8 cellular contexts compared by ENCODE assay signal in the genomic region with DNA sequence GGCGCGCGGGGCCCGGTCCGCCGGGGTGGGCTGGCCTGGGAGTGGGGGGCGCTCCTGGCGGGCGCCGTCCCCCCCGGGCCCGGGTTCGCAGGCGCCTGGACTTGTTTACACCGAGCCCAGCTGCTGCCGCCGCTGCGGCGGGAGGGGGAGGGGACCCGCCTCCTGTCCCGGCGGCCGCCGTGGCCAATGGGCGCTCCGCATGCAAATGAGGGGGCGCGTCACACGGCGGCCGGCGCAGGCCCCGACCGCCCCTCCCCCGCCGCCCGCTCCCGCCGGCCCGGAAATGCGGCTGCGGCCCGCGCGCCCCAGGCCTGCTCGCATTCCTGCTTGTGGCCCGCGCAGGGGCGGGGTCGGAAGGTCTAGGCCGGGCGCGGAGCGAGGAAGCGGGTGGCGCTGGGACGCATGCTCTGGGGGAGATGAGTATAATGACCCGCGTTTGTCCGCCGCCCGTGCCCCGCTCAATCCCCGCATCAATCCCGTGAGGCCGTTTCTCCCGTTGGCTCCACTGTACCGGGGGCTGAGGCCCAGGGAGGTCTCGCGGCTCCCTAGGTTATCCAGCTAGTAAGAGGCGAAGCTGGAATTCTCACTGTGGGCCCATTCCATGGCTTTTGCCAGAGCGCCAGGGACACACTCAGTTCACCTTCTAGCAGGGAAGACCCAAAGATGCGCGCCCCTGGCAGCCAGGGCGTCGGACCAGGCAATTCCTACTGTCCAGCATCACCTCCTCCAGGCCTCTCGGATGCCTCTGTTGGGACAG. TPM values are rescaled to one million over a fixed set of nuclear protein-coding genes. Genes with fewer than 3 reads are reported as not detected.
DNase-seq lines count a peak whose midpoint lies in the region; ATAC-seq and TF ChIP-seq lines count a peak whose summit lies in the region.

A gene with protein sequence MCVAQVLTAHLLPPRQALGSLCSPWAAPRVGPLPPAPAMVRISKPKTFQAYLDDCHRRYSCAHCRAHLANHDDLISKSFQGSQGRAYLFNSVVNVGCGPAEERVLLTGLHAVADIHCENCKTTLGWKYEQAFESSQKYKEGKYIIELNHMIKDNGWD (minus strand): TSS at position 109 of the 757 bp plus-strand sequence. CDS start 731 bp downstream, outside the sequence.

- H3K27ac ChIP-seq in neural progenitor cell (peak within 1 kb of the TSS; percentile 99), stomach (peak within 1 kb of the TSS; percentile 90 to 99 (median 94))

- CTCF ChIA-PET in BJ (lab: Yijun Ruan, JAX) = interaction anchor here (0.8 to 1.2 kb wide), 4 partner anchors 14 to 313 kb away, joined by 3 to 5 read pairs (median 3); no protein-coding TSS in a partner anchor
- CTCF ChIA-PET in activated naive CD4-positive, alpha-beta T cell treated with anti-CD3 and anti-CD28 coated beads, Interleukin-2, amount 10 ng/mL, durations not matched to agents 7 days and 5 days (lab: Charles Lee) = interaction anchor here (2.3 kb wide), 1 partner anchor 47 kb away, joined by 6 read pairs; no protein-coding TSS in a partner anchor

- intact Hi-C loops in stomach (cut with DNase I; ENCODE audit: low total_unique reads) = no loop called here

- H3K79me2 ChIP-seq in neural progenitor cell (ENCODE audit: low read depth) = peaks cover 45% of the 10 kb centered on the region

- peaks cover 46% of the 10 kb centered on the region for H3K4me1 Mint-ChIP-seq in activated naive CD4-positive, alpha-beta T cell treated with anti-CD3 and anti-CD28 coated beads, Interleukin-2, amount 10 ng/mL, durations not matched to agents 7 days and 5 days
- H3K4me1 Mint-ChIP-seq in neural progenitor cell = peaks cover 39% of the 10 kb centered on the region

- ATAC-seq in GM19438 (IDR thresholded peaks at IDR 0.05; ENCODE audit: low read depth, unreplicated experiment) = peak; percentile 39

- WGBS in stomach, 5 donors = 8 to 23% (median 11%) methylated on average over 29 to 76 of the region's 77 CpGs

- TF ChIP-seq CTCF in BJ (IDR thresholded peaks at IDR 0.05; ENCODE audit: insufficient read depth, low read depth, low read length) (no peak), neural progenitor cell (IDR thresholded peaks at IDR 0.05) (no peak), stomach (IDR thresholded peaks at IDR 0.05) (no peak)

- H3K4me3 Mint-ChIP-seq in activated naive CD4-positive, alpha-beta T cell treated with anti-CD3 and anti-CD28 coated beads, Interleukin-2, amount 10 ng/mL, durations not matched to agents 7 days and 5 days = peak within 1 kb of the TSS; percentile 89
- H3K4me3 Mint-ChIP-seq in neural progenitor cell = peak within 1 kb of the TSS; percentile 87

- H3K36me3 ChIP-seq in BJ (ENCODE audit: control insufficient read depth, insufficient read depth, low read length) (peaks cover 15% of the 10 kb centered on the region), neural progenitor cell (peaks cover 7% of the 10 kb centered on the region), stomach (peaks cover 5 to 21% (median 15%) of the 10 kb centered on the region in 4 donors)

- peak; percentile 54 for DNase-seq in BJ (ENCODE audit: low read depth)
- DNase-seq in Kasumi-1 (lab: John Stamatoyannopoulos, UW) = peak; percentile 42 to 65
- DNase-seq in SK-N-DZ (ENCODE audit: low spot score) = peak; percentile 87
- peak; percentile 94 for DNase-seq in activated naive CD4-positive, alpha-beta T cell treated with anti-CD3 and anti-CD28 coated beads, Interleukin-2, amount 10 ng/mL, durations not matched to agents 7 days and 5 days
- DNase-seq in foreskin melanocyte = peak; percentile 69
- DNase-seq in neural progenitor cell (ENCODE audit: low spot score) = peak; percentile 99
- peak; percentile 96 for DNase-seq in stomach

- H3K27me3 ChIP-seq in BJ (ENCODE audit: control insufficient read depth, insufficient read depth, low read length) (no peaks in the 10 kb centered on the region), neural progenitor cell (no peaks in the 10 kb centered on the region), stomach (no peaks in the 10 kb centered on the region)

- TF ChIP-seq EP300 in stomach (IDR thresholded peaks at IDR 0.05) = no peak

- H3K4me1 ChIP-seq in neural progenitor cell (peaks cover 34% of the 10 kb centered on the region), stomach (peaks cover 35 to 48% (median 47%) of the 10 kb centered on the region in 4 donors)

- peaks cover 39% of the 10 kb centered on the region for H3F3A ChIP-seq in neural progenitor cell (ENCODE audit: low read depth)

- no peak for TF ChIP-seq POLR2A in stomach (IDR thresholded peaks at IDR 0.05)

- H3K4me3 ChIP-seq in BJ (ENCODE audit: low read depth, low read length) = peak within 1 kb of the TSS; percentile 88
- H3K4me3 ChIP-seq in neural progenitor cell = peak within 1 kb of the TSS; percentile 83
- H3K4me3 ChIP-seq in stomach = peak within 1 kb of the TSS; percentile 63 to 89 (median 80)

- H3K27ac Mint-ChIP-seq in activated naive CD4-positive, alpha-beta T cell treated with anti-CD3 and anti-CD28 coated beads, Interleukin-2, amount 10 ng/mL, durations not matched to agents 7 days and 5 days = peak within 1 kb of the TSS; percentile 93
- peak within 1 kb of the TSS; percentile 83 for H3K27ac Mint-ChIP-seq in neural progenitor cell

- peaks cover 28% of the 10 kb centered on the region for H3K9me3 Mint-ChIP-seq in activated naive CD4-positive, alpha-beta T cell treated with anti-CD3 and anti-CD28 coated beads, Interleukin-2, amount 10 ng/mL, durations not matched to agents 7 days and 5 days
- H3K9me3 Mint-ChIP-seq in neural progenitor cell = peaks cover 20% of the 10 kb centered on the region

- H3K36me3 Mint-ChIP-seq in activated naive CD4-positive, alpha-beta T cell treated with anti-CD3 and anti-CD28 coated beads, Interleukin-2, amount 10 ng/mL, durations not matched to agents 7 days and 5 days = peaks cover 51% of the 10 kb centered on the region
- peaks cover 17% of the 10 kb centered on the region for H3K36me3 Mint-ChIP-seq in neural progenitor cell

- H4K20me1 ChIP-seq in neural progenitor cell (ENCODE audit: low read depth) = peaks cover 42% of the 10 kb centered on the region

- no peaks in the 10 kb centered on the region for H3K9me3 ChIP-seq in neural progenitor cell (ENCODE audit: low read depth)
- peaks cover 0 to 22% (median 12%) of the 10 kb centered on the region in 4 donors for H3K9me3 ChIP-seq in stomach

- peak within 1 kb of the TSS; percentile 83 for H3K9ac ChIP-seq in neural progenitor cell

- peak within 1 kb of the TSS; percentile 97 for H3K4me2 ChIP-seq in neural progenitor cell

- POLR2A ChIA-PET in BJ (lab: Charles Lee) = interaction anchor here (0.6 kb wide), 2 partner anchors 11 to 44 kb away, joined by 3 read pairs; a partner anchor contains a TSS

- H3K27me3 Mint-ChIP-seq in activated naive CD4-positive, alpha-beta T cell treated with anti-CD3 and anti-CD28 coated beads, Interleukin-2, amount 10 ng/mL, durations not matched to agents 7 days and 5 days = no peaks in the 10 kb centered on the region
- H3K27me3 Mint-ChIP-seq in neural progenitor cell (ENCODE audit: insufficient read depth, low read depth) = peaks cover 3% of the 10 kb centered on the region

- peak within 1 kb of the TSS; percentile 38 for H2AFZ ChIP-seq in neural progenitor cell (replicated peaks)

RNA-seq across cellular contexts. Expression of the gene that starts here (rescaled TPM):
- polyA plus RNA-seq in BJ (2011; rRNA removed) (34.6 and 49.1 TPM in 2 replicates), stomach (100 to 1,000 TPM; 103 to 162 (median 111) TPM)
- 11.3 and 13.7 TPM in 2 replicates for polyA minus RNA-seq in BJ (2011; rRNA and poly(A)+ RNA removed)
- polyA plus RNA-seq in SK-N-DZ (2014; cell fraction: cytosol; rRNA removed) = 58.9 and 69.6 TPM in 2 replicates
- polyA plus RNA-seq in SK-N-DZ (2014; cell fraction: nucleus; rRNA removed) = 80.0 and 87.0 TPM in 2 replicates
- total RNA-seq in neural progenitor cell (ENCODE audit: low replicate concordance) (6.8 and 30.7 TPM in 2 replicates), stomach (100 to 1,000 TPM in 1 of 5 donors, 10 to 100 TPM in 4; 13.9 to 116 (median 37.9) TPM)

Comparison
In these comparisons a context has a peak if more than half of its experiments do, and no peak if none do; other contexts are left out.
1. Peak in every context shown above with its lines: DNase-seq, ATAC-seq, H3K4me3 ChIP-seq and H3K27ac ChIP-seq.